ENCODE assay signal across 1 cellular context in genomic region chr12:86712425-86712843, GRCh38.
A peak's percentile ranks its signal among the peaks of the same experiment; 100 is the strongest.
TF ChIP-seq lines count a peak whose summit lies in the region.

No MANE protein-coding gene starts in this region.

TF ChIP-seq in GM12878, 131 proteins besides CTCF, POLR2A, EP300 and RAD21 (continued from another document):
- TF ChIP-seq E2F4 (IDR thresholded peaks at IDR 0.05; ENCODE audit: low read depth, low read length) (no peak), JUNB (IDR thresholded peaks at IDR 0.05) (peak; percentile 56)
TF ChIP-seq in GM12878: peak in this region for 3.
